ENCODE assay signal across 16 cellular contexts in the genomic region with DNA sequence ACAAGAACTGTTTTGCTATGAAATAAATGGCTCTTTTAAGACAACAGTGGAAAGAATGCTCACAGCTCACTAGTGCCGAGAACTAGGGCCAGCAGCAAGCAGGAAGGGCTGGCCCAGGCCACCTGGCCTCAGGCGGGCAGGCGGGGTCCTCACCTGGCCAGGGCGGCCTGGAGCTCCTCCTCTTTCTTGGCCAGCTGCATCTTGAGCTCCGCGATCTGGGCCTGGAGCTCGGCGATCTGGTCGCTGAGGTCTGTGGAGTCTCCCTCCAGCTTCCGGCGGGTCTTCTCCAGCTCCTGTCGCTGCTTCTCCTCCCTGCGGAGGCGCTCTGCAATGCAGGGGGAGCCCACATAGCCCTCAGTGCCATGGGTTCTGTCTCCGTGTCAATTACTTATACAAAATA. TPM values are rescaled to one million over a fixed set of nuclear protein-coding genes. Genes with fewer than 3 reads are reported as not detected.
A peak's percentile ranks its signal among the peaks of the same experiment; 100 is the strongest.
DNase-seq lines count a peak whose midpoint lies in the region; ATAC-seq and TF ChIP-seq lines count a peak whose summit lies in the region.
"Had no signal": no experiment of that assay in that cellular context is flagged by ENCODE, and none has a peak within 500 bp of the region (broad histone marks: within the 10 kb centered on the region; RNA-seq: fewer than 3 reads in every experiment).

No MANE protein-coding gene starts in this region.

- H3K9me3 ChIP-seq in Caco-2 (no peaks in the 10 kb centered on the region), neuronal stem cell (replicated peaks in 1 of 2; ENCODE audit: control insufficient read depth in 2 of 2, insufficient read depth in 1 of 2, low read depth in 1 of 2, low read length in 2 of 2) (peaks cover 0 to 15% of the 10 kb centered on the region in 2 donors)

- TF ChIP-seq CTCF in Caco-2 (IDR thresholded peaks at IDR 0.05; ENCODE audit: insufficient read depth in 1 of 2, low read depth in 1 of 2, low read length in 1 of 2, severe bottlenecking in 1 of 2, unreplicated experiment in 1 of 2) (no peak), chondrocyte (IDR thresholded peaks at IDR 0.05) (no peak)

- no peak overlapping the region for H3K4me3 Mint-ChIP-seq in activated T-cell treated with anti-CD3 and anti-CD28 coated beads, Interleukin-2, amount 50 U/mL, for 24 hours
- no peak overlapping the region for H3K4me3 Mint-ChIP-seq in activated T-cell treated with anti-CD3 and anti-CD28 coated beads, Interleukin-2, amount 50 U/mL, for 4 hours
- H3K4me3 Mint-ChIP-seq in Caco-2 (ENCODE audit: unreplicated experiment) = no peak overlapping the region
- no peak overlapping the region for H3K4me3 Mint-ChIP-seq in chondrocyte (ENCODE audit: unreplicated experiment)

- H3K27me3 ChIP-seq in Caco-2 (replicated peaks; ENCODE audit: control insufficient read depth, insufficient read depth, low read length) (no peaks in the 10 kb centered on the region), neuronal stem cell (ENCODE audit: control insufficient read depth in 3 of 3, insufficient read depth in 3 of 3, low read depth in 1 of 3, low read length in 3 of 3) (no peaks in the 10 kb centered on the region)
- H3K27me3 ChIP-seq: BLaER1 had no signal

- peaks cover 100% of the 10 kb centered on the region for H3K36me3 Mint-ChIP-seq in activated T-cell treated with anti-CD3 and anti-CD28 coated beads, Interleukin-2, amount 50 U/mL, for 24 hours (ENCODE audit: low read depth)
- H3K36me3 Mint-ChIP-seq in activated T-cell treated with anti-CD3 and anti-CD28 coated beads, Interleukin-2, amount 50 U/mL, for 4 hours (ENCODE audit: insufficient read depth) = peaks cover 58% of the 10 kb centered on the region
- H3K36me3 Mint-ChIP-seq in Caco-2 (ENCODE audit: insufficient read depth, unreplicated experiment) = peaks cover 100% of the 10 kb centered on the region
- H3K36me3 Mint-ChIP-seq in chondrocyte (ENCODE audit: low read depth) = peaks cover 65% of the 10 kb centered on the region

- no peak for DNase-seq in activated T-cell treated with anti-CD3 and anti-CD28 coated beads, Interleukin-2, amount 50 U/mL, for 24 hours
- no peak for DNase-seq in activated T-cell treated with anti-CD3 and anti-CD28 coated beads, Interleukin-2, amount 50 U/mL, for 4 hours
- no peak for DNase-seq in Caco-2
- no peak for DNase-seq in chondrocyte (ENCODE audit: low spot score)
- no peak for DNase-seq in neuronal stem cell (ENCODE audit: low spot score)
- no peak for DNase-seq in NCI-H446 (lab: John Stamatoyannopoulos, UW)
- no peak for DNase-seq in DMS79 (lab: John Stamatoyannopoulos, UW)
- DNase-seq: 8988T; DMS153; H7; NCI-H1436; NCI-H2081; NCI-H69; NK-92 treated with Interleukin-12 subunit alpha and Interleukin-12 subunit beta, amount 100 ng/mL, for 24 hours had no signal

- no TSS peak for BruUV-seq in Caco-2 (replicated peaks; lab: Mats Ljungman, UMichigan)

- H4K91ac ChIP-seq in neuronal stem cell (ENCODE audit: low read depth, low read length, poor library complexity) = no peak overlapping the region

- H2BK5ac ChIP-seq in neuronal stem cell (ENCODE audit: low read length) = no peak overlapping the region

- peak overlapping the region; percentile 27 for H3K9ac ChIP-seq in neuronal stem cell (ENCODE audit: low read depth, low read length, poor library complexity)
- H3K9ac ChIP-seq: BLaER1 had no signal

- POLR2A ChIA-PET in Caco-2 (lab: Charles Lee) = no interaction called here

- H3K4me1 Mint-ChIP-seq in activated T-cell treated with anti-CD3 and anti-CD28 coated beads, Interleukin-2, amount 50 U/mL, for 24 hours (ENCODE audit: low read depth) = peaks cover 28% of the 10 kb centered on the region
- peaks cover 15% of the 10 kb centered on the region for H3K4me1 Mint-ChIP-seq in activated T-cell treated with anti-CD3 and anti-CD28 coated beads, Interleukin-2, amount 50 U/mL, for 4 hours (ENCODE audit: low read depth)
- H3K4me1 Mint-ChIP-seq in Caco-2 (ENCODE audit: low read depth, unreplicated experiment) (no peaks in the 10 kb centered on the region), chondrocyte (ENCODE audit: low read depth) (peaks cover 5% of the 10 kb centered on the region)

- H3K27me3 Mint-ChIP-seq in activated T-cell treated with anti-CD3 and anti-CD28 coated beads, Interleukin-2, amount 50 U/mL, for 24 hours = no peaks in the 10 kb centered on the region
- no peaks in the 10 kb centered on the region for H3K27me3 Mint-ChIP-seq in activated T-cell treated with anti-CD3 and anti-CD28 coated beads, Interleukin-2, amount 50 U/mL, for 4 hours (ENCODE audit: low read depth)
- H3K27me3 Mint-ChIP-seq in Caco-2 (ENCODE audit: insufficient read depth, unreplicated experiment) (no peaks in the 10 kb centered on the region), chondrocyte (ENCODE audit: low read depth) (no peaks in the 10 kb centered on the region)

- H3K18ac ChIP-seq in neuronal stem cell (ENCODE audit: low read length) = no peak overlapping the region

- ATAC-seq in activated T-cell treated with anti-CD3 and anti-CD28 coated beads, Interleukin-2, amount 50 U/mL, for 4 hours = no peak
- no peak for ATAC-seq in HG03520 (IDR thresholded peaks at IDR 0.05; ENCODE audit: unreplicated experiment)

- no peak overlapping the region for H3K14ac ChIP-seq in neuronal stem cell (ENCODE audit: low read length)

- no peak overlapping the region for H2BK12ac ChIP-seq in neuronal stem cell (ENCODE audit: low read length)

- no peak overlapping the region for H3K23ac ChIP-seq in neuronal stem cell (ENCODE audit: low read depth, low read length, poor library complexity)

- H3K9me3 Mint-ChIP-seq in activated T-cell treated with anti-CD3 and anti-CD28 coated beads, Interleukin-2, amount 50 U/mL, for 24 hours = no peaks in the 10 kb centered on the region
- no peaks in the 10 kb centered on the region for H3K9me3 Mint-ChIP-seq in activated T-cell treated with anti-CD3 and anti-CD28 coated beads, Interleukin-2, amount 50 U/mL, for 4 hours
- no peaks in the 10 kb centered on the region for H3K9me3 Mint-ChIP-seq in Caco-2 (ENCODE audit: unreplicated experiment)
- H3K9me3 Mint-ChIP-seq in chondrocyte (ENCODE audit: low read depth) = no peaks in the 10 kb centered on the region

- peaks cover 22% of the 10 kb centered on the region for H3K36me3 ChIP-seq in Caco-2 (ENCODE audit: control insufficient read depth, insufficient read depth, low read length)
- H3K36me3 ChIP-seq in neuronal stem cell (replicated peaks in 1 of 2; ENCODE audit: control insufficient read depth in 2 of 2, insufficient read depth in 2 of 2, low read length in 2 of 2) = peaks cover 91 to 99% of the 10 kb centered on the region in 2 donors

- H3K79me1 ChIP-seq in neuronal stem cell (ENCODE audit: low read depth, low read length) = peaks cover 1% of the 10 kb centered on the region

- no peak overlapping the region for H3K4ac ChIP-seq in neuronal stem cell (ENCODE audit: low read length)

- no peak overlapping the region for H3K27ac ChIP-seq in neuronal stem cell (replicated peaks; ENCODE audit: low read length)
- H3K27ac ChIP-seq: BLaER1 had no signal

- intact Hi-C loops in Caco-2 (cut with micrococcal nuclease; ENCODE audit: unreplicated experiment) = no loop called here

- H4K8ac ChIP-seq in neuronal stem cell (ENCODE audit: low read depth, low read length) = no peak overlapping the region

- H2AFZ ChIP-seq in neuronal stem cell (ENCODE audit: low read length) = no peak overlapping the region

- no peaks in the 10 kb centered on the region for H3K4me1 ChIP-seq in Caco-2
- no peaks in the 10 kb centered on the region for H3K4me1 ChIP-seq in neuronal stem cell (ENCODE audit: control insufficient read depth in 2 of 2, insufficient read depth in 1 of 2, low read depth in 1 of 2, low read length in 2 of 2)

- peak overlapping the region; percentile 74 for H3K27ac Mint-ChIP-seq in activated T-cell treated with anti-CD3 and anti-CD28 coated beads, Interleukin-2, amount 50 U/mL, for 24 hours
- peak overlapping the region; percentile 63 for H3K27ac Mint-ChIP-seq in Caco-2 (ENCODE audit: unreplicated experiment)
- H3K27ac Mint-ChIP-seq in chondrocyte (ENCODE audit: unreplicated experiment) = peak overlapping the region; percentile 59

- H2AK5ac ChIP-seq in neuronal stem cell (ENCODE audit: low read depth, low read length) = no peak overlapping the region

- H2BK120ac ChIP-seq in neuronal stem cell (ENCODE audit: low read depth, low read length) = no peak overlapping the region

- no peak overlapping the region for H2BK15ac ChIP-seq in neuronal stem cell (ENCODE audit: low read length)

- no peak overlapping the region for H3K4me2 ChIP-seq in neuronal stem cell (ENCODE audit: insufficient read depth, low read length, poor library complexity, severe bottlenecking)
- H3K4me2 ChIP-seq: BLaER1 had no signal

- no CpG with 5 or more reads among the region's 15 CpGs for WGBS in neuronal stem cell (ENCODE audit: extremely low coverage in 2 of 2, insufficient read length in 2 of 2, insufficient replicate concordance in 1 of 2), 2 donors

- CTCF ChIA-PET in Caco-2 (lab: Charles Lee) = no interaction called here

- H3K4me3 ChIP-seq in Caco-2 (ENCODE audit: low read depth, low read length) (no peak overlapping the region), neuronal stem cell (ENCODE audit: low read length in 2 of 2) (no peak overlapping the region)
- H3K4me3 ChIP-seq: BLaER1 had no signal

RNA-seq across cellular contexts. Expression of gene APOL1, which starts 43.8 kb away (rescaled TPM):
- total RNA-seq in activated T-cell treated with anti-CD3 and anti-CD28 coated beads, Interleukin-2, amount 50 U/mL, for 4 hours = 10 to 100 TPM; 39.8 to 53.1 (median 42.0) TPM
- 0.32 and 0.39 TPM in 2 replicates for total RNA-seq in Caco-2 (2022)
- 16.7 to 38.4 TPM (median 16.9 TPM) in 3 replicates for total RNA-seq in chondrocyte
- polyA plus RNA-seq in neuronal stem cell (2013, experiment 1 of 2) = 0.06 TPM
- polyA plus RNA-seq in neuronal stem cell (2013, experiment 2 of 2) = 0.03 TPM
- total RNA-seq: H7 had no signal

RNA-seq across cellular contexts. Expression of gene APOL2, which starts 57.4 kb away (rescaled TPM):
- total RNA-seq in activated T-cell treated with anti-CD3 and anti-CD28 coated beads, Interleukin-2, amount 50 U/mL, for 4 hours = 100 to 1,000 TPM in 2 of 3 donors, 10 to 100 TPM in 1; 99.6 to 117 (median 106) TPM
- total RNA-seq in Caco-2 (2022) (7.9 and 10.0 TPM in 2 replicates), chondrocyte (58.7 to 84.1 TPM (median 83.8 TPM) in 3 replicates)
- 4.3 TPM for polyA plus RNA-seq in neuronal stem cell (2013, experiment 1 of 2)
- 4.7 TPM for polyA plus RNA-seq in neuronal stem cell (2013, experiment 2 of 2)

Comparison
In these comparisons a context has a peak if more than half of its experiments do, and no peak if none do; other contexts are left out.
1. RNA of gene APOL1, which starts 43.8 kb away (total RNA-seq): 39.8 to 53.1 TPM in activated T-cell treated with anti-CD3 and anti-CD28 coated beads, Interleukin-2, amount 50 U/mL, for 4 hours and 16.7 to 38.4 TPM in chondrocyte; 0.32 to 0.39 TPM in Caco-2; every median in the first group is over 10 times any median in the second.
2. Peak in every context shown above with its lines, with median percentiles within 50 percentile points of each other: H3K27ac Mint-ChIP-seq.